Comparison of ENCODE assay signal across 21 cellular contexts in the genomic region with DNA sequence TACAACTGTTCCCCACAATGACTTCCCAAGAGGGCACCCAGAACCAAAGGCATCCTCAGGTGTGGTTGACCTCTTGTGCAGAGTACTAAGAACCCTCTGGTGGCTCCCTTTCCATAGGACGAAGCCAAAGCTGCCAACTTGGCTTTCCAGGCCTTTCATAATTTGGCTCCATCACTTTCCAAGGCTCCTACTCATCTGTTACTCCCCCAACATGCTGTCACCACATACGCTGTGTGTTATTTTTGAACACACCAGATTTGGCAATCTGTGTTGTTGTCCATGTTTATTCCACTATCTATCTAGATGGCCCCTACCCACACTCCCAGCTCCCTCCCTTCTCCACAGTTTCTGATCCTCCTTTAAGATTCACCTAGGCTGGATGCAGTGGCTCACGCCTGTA. TPM values are rescaled to one million over a fixed set of nuclear protein-coding genes. Genes with fewer than 3 reads are reported as not detected.
A peak's percentile ranks its signal among the peaks of the same experiment; 100 is the strongest.
DNase-seq lines count a peak whose midpoint lies in the region; ATAC-seq and TF ChIP-seq lines count a peak whose summit lies in the region.
"Had no signal": no experiment of that assay in that cellular context is flagged by ENCODE, and none has a peak within 500 bp of the region (broad histone marks: within the 10 kb centered on the region; RNA-seq: fewer than 3 reads in every experiment).

No MANE protein-coding gene starts in this region.

- H3K9me3 Mint-ChIP-seq in endothelial cell (ENCODE audit: unreplicated experiment), result no peaks in the 10 kb centered on the region
- H3K9me3 Mint-ChIP-seq: CD4-positive, alpha-beta memory T cell; HFFc6 had no signal

- no peak overlapping the region for H3K4me3 Mint-ChIP-seq in endothelial cell (ENCODE audit: unreplicated experiment)
- H3K4me3 Mint-ChIP-seq: CD4-positive, alpha-beta memory T cell; HFFc6 had no signal

- TF ChIP-seq CTCF in endothelial cell (IDR thresholded peaks at IDR 0.05; ENCODE audit: unreplicated experiment), result no peak
- no peak for TF ChIP-seq CTCF in WERI-Rb-1 (IDR thresholded peaks at IDR 0.05; ENCODE audit: low read depth, low read length)
- no peak for TF ChIP-seq CTCF in foreskin fibroblast (IDR thresholded peaks at IDR 0.05; ENCODE audit: low read depth, low read length)

- DNase-seq in G401 (ENCODE audit: low spot score) (peak; percentile 91), cerebellar cortex (ENCODE audit: low spot score) (peak; percentile 89), endothelial cell (ENCODE audit: low spot score) (no peak), WERI-Rb-1 (no peak), foreskin fibroblast (no peak)
- DNase-seq: 8988T; ACHN; AML-193; Calu3; CD4-positive, alpha-beta memory T cell; COR-L47; DND-41; GDM1; GM23248; H7; HFFc6 had no signal

- H3K27ac ChIP-seq in WERI-Rb-1, result no peak overlapping the region
- H3K27ac ChIP-seq: A549, GM23248 had no signal

- H3K27me3 Mint-ChIP-seq in endothelial cell (ENCODE audit: unreplicated experiment), result no peaks in the 10 kb centered on the region
- H3K27me3 Mint-ChIP-seq: CD4-positive, alpha-beta memory T cell had no signal

- in situ Hi-C loops in G401 (cut with HindIII; ENCODE audit: low sequenced_read_pairs), result no loop called here

- no peaks in the 10 kb centered on the region for H3K36me3 Mint-ChIP-seq in endothelial cell (ENCODE audit: low read depth, unreplicated experiment)
- H3K36me3 Mint-ChIP-seq: CD4-positive, alpha-beta memory T cell had no signal

- no peaks in the 10 kb centered on the region for H3K27me3 ChIP-seq in WERI-Rb-1 (ENCODE audit: insufficient read depth, low read depth, severe bottlenecking)

- ATAC-seq in HG03196 (IDR thresholded peaks at IDR 0.05; ENCODE audit: unreplicated experiment) (no peak), GM19467 (IDR thresholded peaks at IDR 0.05; ENCODE audit: unreplicated experiment) (no peak)
- ATAC-seq: A549, GM12878, HCT116 had no signal

- H3K4me3 ChIP-seq in WERI-Rb-1 (ENCODE audit: low read depth, low read length), result no peak overlapping the region
- H3K4me3 ChIP-seq in foreskin fibroblast (ENCODE audit: low read depth in 1 of 2, low read length in 2 of 2), result no peak overlapping the region
- H3K4me3 ChIP-seq: A549, GM12878, GM23248 had no signal

- H3K36me3 ChIP-seq in WERI-Rb-1, result no peaks in the 10 kb centered on the region

- no peaks in the 10 kb centered on the region for H3K4me1 Mint-ChIP-seq in endothelial cell (ENCODE audit: unreplicated experiment)
- H3K4me1 Mint-ChIP-seq: CD4-positive, alpha-beta memory T cell had no signal

- no peaks in the 10 kb centered on the region for H3K9me3 ChIP-seq in WERI-Rb-1 (ENCODE audit: severe bottlenecking)
- H3K9me3 ChIP-seq: A549 had no signal

- H3K27ac Mint-ChIP-seq in endothelial cell (ENCODE audit: unreplicated experiment), result peak overlapping the region; percentile 59
- H3K27ac Mint-ChIP-seq: CD4-positive, alpha-beta memory T cell; HFFc6 had no signal

RNA-seq across cellular contexts. Expression of gene NKAIN1, which starts 10.2 kb away (rescaled TPM):
- 3.6 and 9.2 TPM in 2 replicates for total RNA-seq in G401 (2014; rRNA removed; shearing (Covaris generic))
- total RNA-seq in endothelial cell (ENCODE audit: unreplicated experiment), result 3.7 TPM
- total RNA-seq: Calu3; CD4-positive, alpha-beta memory T cell; GM12878; HFFc6 had no signal

RNA-seq across cellular contexts. Expression of gene SNRNP40, which starts 46.7 kb away (rescaled TPM):
- 269 and 326 TPM in 2 replicates for total RNA-seq in G401 (2014; rRNA removed; shearing (Covaris generic))
- total RNA-seq in endothelial cell (ENCODE audit: unreplicated experiment), result 55.7 TPM

RNA-seq across cellular contexts. Expression of gene ZCCHC17, which starts 47.0 kb away (rescaled TPM):
- total RNA-seq in G401 (2014; rRNA removed; shearing (Covaris generic)), result 70.6 and 83.8 TPM in 2 replicates
- 27.5 TPM for total RNA-seq in endothelial cell (ENCODE audit: unreplicated experiment)

Comparison
In these comparisons a context has a peak if more than half of its experiments do, and no peak if none do; other contexts are left out.
1. DNase-seq: peak in G401 (single experiment) and cerebellar cortex (single experiment); none in endothelial cell (single experiment), WERI-Rb-1 (single experiment) and foreskin fibroblast (0 of 2).